Comparison of ENCODE assay signal across 8 cellular contexts in genomic region chrX:103774070-103774642, GRCh38. TPM values are rescaled to one million over a fixed set of nuclear protein-coding genes. Genes with fewer than 3 reads are reported as not detected.
DNase-seq lines count a peak whose midpoint lies in the region; ATAC-seq and TF ChIP-seq lines count a peak whose summit lies in the region.

No MANE protein-coding gene starts in this region.

- H3K27me3 ChIP-seq in adrenal gland = peaks cover 16% of the 10 kb centered on the region

- H3K9me3 Mint-ChIP-seq in activated naive CD8-positive, alpha-beta T cell treated with anti-CD3 and anti-CD28 coated beads for 36 hours = no peaks in the 10 kb centered on the region

- H3K4me1 ChIP-seq in adrenal gland (replicated peaks in 1 of 2) = no peaks in the 10 kb centered on the region

- no peak overlapping the region for H3K4me3 Mint-ChIP-seq in activated naive CD8-positive, alpha-beta T cell treated with anti-CD3 and anti-CD28 coated beads for 36 hours

- H3K27me3 Mint-ChIP-seq in activated naive CD8-positive, alpha-beta T cell treated with anti-CD3 and anti-CD28 coated beads for 36 hours = peaks cover 4% of the 10 kb centered on the region

- intact Hi-C loops in adrenal gland (cut with DNase I) = loop anchor here in 1 of 2 donors (10.0 kb wide), 1 partner anchor 59 kb away; the partner anchor contains the start of gene TMEM31

- no peak overlapping the region for H3K27ac Mint-ChIP-seq in activated naive CD8-positive, alpha-beta T cell treated with anti-CD3 and anti-CD28 coated beads for 36 hours

- H3K27ac ChIP-seq in adrenal gland = no peak overlapping the region

- TF ChIP-seq CTCF in adrenal gland (IDR thresholded peaks at IDR 0.05) = peak; percentile 16 to 59 (median 56)

- no peaks in the 10 kb centered on the region for H3K36me3 Mint-ChIP-seq in activated naive CD8-positive, alpha-beta T cell treated with anti-CD3 and anti-CD28 coated beads for 36 hours

- WGBS in adrenal gland, 4 donors = 48 to 66% (median 60%) methylated on average over 5 to 6 of the region's 6 CpGs

- no peaks in the 10 kb centered on the region for H3K9me3 ChIP-seq in adrenal gland (replicated peaks in 1 of 3)

- no peak for TF ChIP-seq POLR2A in adrenal gland (IDR thresholded peaks at IDR 0.05)

- H3K4me1 Mint-ChIP-seq in activated naive CD8-positive, alpha-beta T cell treated with anti-CD3 and anti-CD28 coated beads for 36 hours = no peaks in the 10 kb centered on the region

- in situ Hi-C loops in KBM-7 (cut with MboI; ENCODE audit: low pct_unique_long_range_greater_than_20kb, low sequenced_read_pairs) = no loop called here

- H3K4me3 ChIP-seq in adrenal gland = no peak overlapping the region

- peak; percentile 81 for DNase-seq in Ammon's horn (ENCODE audit: low spot score)
- DNase-seq in KBM-7 = peak; percentile 26
- peak in 4 of 7 donors; percentile 20 to 34 (median 26) for DNase-seq in adrenal gland
- peak; percentile 48 for DNase-seq in iris pigment epithelial cell (ENCODE audit: low read depth)
- no peak for DNase-seq in NCI-H1930 (lab: John Stamatoyannopoulos, UW)
- no peak for DNase-seq in activated naive CD8-positive, alpha-beta T cell treated with anti-CD3 and anti-CD28 coated beads for 36 hours
- no peak for DNase-seq in stimulated activated CD4-positive, alpha-beta T cell treated with anti-CD3 and anti-CD28 coated beads, Interleukin-4, amount 100 ng/mL, for 4 hours

- no peak for ATAC-seq in GM21390 (IDR thresholded peaks at IDR 0.05; ENCODE audit: unreplicated experiment)

- no peaks in the 10 kb centered on the region for H3K36me3 ChIP-seq in adrenal gland (replicated peaks in 1 of 2)

RNA-seq across cellular contexts. Expression of gene PLP1, which starts 2.5 kb away (rescaled TPM):
- total RNA-seq in adrenal gland = 10 to 100 TPM in 1 of 8 donors, 1 to 10 TPM in 6, under 1 TPM in 1; 0.17 to 10.6 (median 3.7) TPM
- 1 to 10 TPM; 4.4 to 8.6 (median 6.3) TPM for polyA plus RNA-seq in adrenal gland
- not detected for total RNA-seq in activated naive CD8-positive, alpha-beta T cell treated with anti-CD3 and anti-CD28 coated beads for 36 hours

RNA-seq across cellular contexts. Expression of gene RAB9B, which starts 57.9 kb away (rescaled TPM):
- 1 to 10 TPM in 7 of 8 donors, under 1 TPM in 1; 0.09 to 3.1 (median 1.9) TPM for total RNA-seq in adrenal gland
- polyA plus RNA-seq in adrenal gland = 1 to 10 TPM in 2 of 3 donors, under 1 TPM in 1; 0.64 to 4.4 (median 1.1) TPM
- under 1 TPM; 0.34 to 0.60 TPM for total RNA-seq in activated naive CD8-positive, alpha-beta T cell treated with anti-CD3 and anti-CD28 coated beads for 36 hours

Comparison
In these comparisons a context has a peak if more than half of its experiments do, and no peak if none do; other contexts are left out.
1. DNase-seq: peak in Ammon's horn (single experiment), KBM-7 (single experiment), adrenal gland (4 of 7) and iris pigment epithelial cell (single experiment); none in NCI-H1930 (0 of 2), activated naive CD8-positive, alpha-beta T cell treated with anti-CD3 and anti-CD28 coated beads for 36 hours (single experiment) and stimulated activated CD4-positive, alpha-beta T cell treated with anti-CD3 and anti-CD28 coated beads, Interleukin-4, amount 100 ng/mL, for 4 hours (0 of 2).